10 cellular contexts compared by ENCODE assay signal in the genomic region with DNA sequence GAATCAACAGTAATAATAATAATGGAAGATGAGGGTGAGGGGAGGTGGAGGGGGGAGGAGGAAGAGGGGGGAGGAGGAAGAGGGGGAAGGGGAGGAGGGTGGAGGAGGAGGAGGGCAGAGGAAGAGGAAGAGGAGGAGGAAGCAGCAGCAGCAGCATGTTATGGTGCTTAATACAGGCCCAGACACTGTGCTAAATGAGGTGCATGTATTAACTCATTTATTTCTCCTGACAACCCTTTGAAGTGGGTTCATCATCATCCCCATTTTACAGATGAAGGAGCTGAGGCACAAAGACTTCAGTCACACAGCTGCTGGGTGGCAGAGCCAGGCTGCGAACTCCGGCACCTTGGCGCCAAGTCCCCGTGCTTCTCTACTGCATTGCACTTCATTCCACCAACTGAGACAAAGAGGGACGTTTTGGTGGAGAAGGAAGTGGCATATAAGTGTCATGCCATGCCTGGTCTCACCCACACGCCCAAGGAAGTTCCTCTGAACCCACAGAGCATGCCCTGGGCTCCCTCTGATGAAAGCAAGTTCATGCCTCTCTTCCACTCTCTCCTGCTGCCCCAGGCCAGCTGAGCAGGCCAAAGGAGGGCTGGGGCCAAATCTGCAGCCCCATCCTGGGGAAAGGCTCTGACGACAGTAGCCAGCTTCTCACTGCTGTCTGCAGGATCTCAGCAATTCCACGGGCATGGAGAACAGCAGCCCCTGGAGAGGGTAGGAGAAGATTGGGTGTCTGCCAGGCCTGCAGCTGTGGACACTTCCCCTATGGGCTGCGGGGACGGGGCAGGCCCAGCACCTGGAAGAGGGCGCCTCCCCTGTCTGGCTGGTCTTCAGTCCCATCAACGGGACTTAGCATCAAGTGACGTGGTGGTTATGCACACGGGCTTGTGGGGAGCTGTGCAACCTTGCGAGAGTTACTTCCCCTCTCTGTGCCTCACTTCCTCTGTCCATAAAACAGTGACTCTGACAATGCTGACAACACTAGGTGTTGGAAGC. TPM values are rescaled to one million over a fixed set of nuclear protein-coding genes. Genes with fewer than 3 reads are reported as not detected.
A peak's percentile ranks its signal among the peaks of the same experiment; 100 is the strongest.
DNase-seq lines count a peak whose midpoint lies in the region; ATAC-seq and TF ChIP-seq lines count a peak whose summit lies in the region.
"Had no signal": no experiment of that assay in that cellular context is flagged by ENCODE, and none has a peak within 500 bp of the region (broad histone marks: within the 10 kb centered on the region; RNA-seq: fewer than 3 reads in every experiment).

No MANE protein-coding gene starts in this region.

- TF ChIP-seq POLR2A in GM18505 (IDR thresholded peaks at IDR 0.05; ENCODE audit: borderline replicate concordance, extremely low read depth, insufficient read depth, insufficient read length) = no peak

- peaks cover 58% of the 10 kb centered on the region for H3K4me1 ChIP-seq in OCI-LY1 (ENCODE audit: insufficient read depth, low read length, severe bottlenecking)
- H3K4me1 ChIP-seq in naive thymus-derived CD4-positive, alpha-beta T cell (ENCODE audit: control insufficient read depth in 2 of 2, insufficient read depth in 2 of 2, low read length in 2 of 2) = peaks cover 25 to 38% of the 10 kb centered on the region in 2 donors

- peak overlapping the region; percentile 64 for H3K4me2 ChIP-seq in OCI-LY1 (ENCODE audit: low read length)

- H3K27me3 ChIP-seq in OCI-LY1 (ENCODE audit: insufficient read depth, low read length) = no peaks in the 10 kb centered on the region
- no peaks in the 10 kb centered on the region for H3K27me3 ChIP-seq in naive thymus-derived CD4-positive, alpha-beta T cell (ENCODE audit: control insufficient read depth in 2 of 2, insufficient read depth in 2 of 2, low read length in 2 of 2)
- H3K27me3 ChIP-seq: suprapubic skin had no signal

- H3K9me2 ChIP-seq in OCI-LY1 (ENCODE audit: low read depth, low read length) = no peaks in the 10 kb centered on the region

- peak; percentile 82 for ATAC-seq in naive thymus-derived CD4-positive, alpha-beta T cell
- ATAC-seq in GM18505 (IDR thresholded peaks at IDR 0.05; ENCODE audit: unreplicated experiment) = no peak
- ATAC-seq in GM19035 (IDR thresholded peaks at IDR 0.05; ENCODE audit: unreplicated experiment) = no peak

- POLR2A ChIA-PET in naive thymus-derived CD4-positive, alpha-beta T cell (lab: Charles Lee) = interaction anchor here (1.0 to 1.5 kb wide), 4 partner anchors 20 to 83 kb away, joined by 3 to 5 read pairs (median 4); no protein-coding TSS in a partner anchor

- intact Hi-C loops in naive thymus-derived CD4-positive, alpha-beta T cell (cut with micrococcal nuclease) = loop anchor here (2.0 kb wide), 2 partner anchors 22 to 32 kb away; a partner anchor contains a TSS

- H3K27me3 Mint-ChIP-seq in naive thymus-derived CD4-positive, alpha-beta T cell = no peaks in the 10 kb centered on the region

- peaks cover 35 to 66% (median 53%) of the 10 kb centered on the region in 7 donors for H3K4me1 Mint-ChIP-seq in naive thymus-derived CD4-positive, alpha-beta T cell

- H3F3A ChIP-seq in OCI-LY1 (ENCODE audit: insufficient read depth, low read length) = no peaks in the 10 kb centered on the region; the same call in 1 of the 2 replicates

- no peaks in the 10 kb centered on the region for H4K20me1 ChIP-seq in OCI-LY1 (ENCODE audit: insufficient read depth, low read length)

- no peaks in the 10 kb centered on the region for H3K9me3 ChIP-seq in OCI-LY1 (ENCODE audit: low read length)
- no peaks in the 10 kb centered on the region for H3K9me3 ChIP-seq in naive thymus-derived CD4-positive, alpha-beta T cell (ENCODE audit: control insufficient read depth in 2 of 3, low read length in 3 of 3)
- H3K9me3 ChIP-seq: suprapubic skin had no signal

- H3K9me3 Mint-ChIP-seq in naive thymus-derived CD4-positive, alpha-beta T cell = peaks cover 0 to 1% (median 0%) of the 10 kb centered on the region in 11 donors

- H3K27ac Mint-ChIP-seq in naive thymus-derived CD4-positive, alpha-beta T cell = peak overlapping the region; percentile 72 to 94 (median 84)

- DNase-seq in GDM1 (lab: John Stamatoyannopoulos, UW) (peak; percentile 33), activated gamma-delta T cell treated with Interleukin-2 at 50 U/mL for 16 hours (peak; percentile 20), occipital lobe (lab: John Stamatoyannopoulos, UW) (no peak), NCI-H345 treated with DMSO at 0.1 percent for 48 hours (lab: John Stamatoyannopoulos, UW; ENCODE audit: unreplicated experiment) (no peak)
- peak in 7 of 9 donors; percentile 9 to 37 (median 32) for DNase-seq in naive thymus-derived CD4-positive, alpha-beta T cell
- DNase-seq: DND-41 had no signal

- H3K9ac ChIP-seq in OCI-LY1 (ENCODE audit: low read length) = peak overlapping the region; percentile 66

- peak; percentile 17; the same call in 1 of the 2 replicates for TF ChIP-seq CTCF in OCI-LY1 (IDR thresholded peaks at IDR 0.05; ENCODE audit: low read length)

- CTCF ChIA-PET in naive thymus-derived CD4-positive, alpha-beta T cell (lab: Charles Lee) = no interaction called here

- no peak overlapping the region for H2AFZ ChIP-seq in OCI-LY1 (ENCODE audit: low read length)

- peak overlapping the region; percentile 24 for H3K4me3 ChIP-seq in OCI-LY1 (ENCODE audit: low read depth, low read length, poor library complexity, severe bottlenecking)
- H3K4me3 ChIP-seq in naive thymus-derived CD4-positive, alpha-beta T cell (ENCODE audit: low read length) = peak overlapping the region; percentile 45
- H3K4me3 ChIP-seq: suprapubic skin had no signal

- peaks cover 50% of the 10 kb centered on the region for H3K36me3 ChIP-seq in OCI-LY1 (ENCODE audit: insufficient read depth, low read length)
- peaks cover 0 to 11% (median 0%) of the 10 kb centered on the region in 3 experiments for H3K36me3 ChIP-seq in naive thymus-derived CD4-positive, alpha-beta T cell (ENCODE audit: control insufficient read depth in 2 of 3, insufficient read depth in 3 of 3, low read length in 3 of 3)
- H3K36me3 ChIP-seq: suprapubic skin had no signal

- H3K4me3 Mint-ChIP-seq in naive thymus-derived CD4-positive, alpha-beta T cell = peak overlapping the region; percentile 12 to 73 (median 64)

- peaks cover 29% of the 10 kb centered on the region for H3K79me2 ChIP-seq in OCI-LY1 (ENCODE audit: insufficient read depth, low read length)

- peak overlapping the region; percentile 98 for H3K27ac ChIP-seq in OCI-LY1 (ENCODE audit: low read depth, low read length, poor library complexity, severe bottlenecking)
- peak overlapping the region; percentile 54 for H3K27ac ChIP-seq in naive thymus-derived CD4-positive, alpha-beta T cell (ENCODE audit: low read depth, low read length)
- H3K27ac ChIP-seq: suprapubic skin had no signal

- H3K36me3 Mint-ChIP-seq in naive thymus-derived CD4-positive, alpha-beta T cell = peaks cover 3 to 34% (median 7%) of the 10 kb centered on the region in 5 donors

RNA-seq across cellular contexts. Expression of a gene that starts 21.8 kb away (rescaled TPM):
- 10 to 100 TPM; 29.6 to 50.4 (median 48.6) TPM for total RNA-seq in naive thymus-derived CD4-positive, alpha-beta T cell
- polyA plus RNA-seq in naive thymus-derived CD4-positive, alpha-beta T cell = 1 to 10 TPM; 1.9 to 2.0 TPM
- 29.3 TPM for total RNA-seq in occipital lobe

Comparison
In these comparisons a context has a peak if more than half of its experiments do, and no peak if none do; other contexts are left out.
1. DNase-seq: peak in GDM1 (single experiment), activated gamma-delta T cell treated with Interleukin-2 at 50 U/mL for 16 hours (single experiment) and naive thymus-derived CD4-positive, alpha-beta T cell (7 of 9); none in occipital lobe (single experiment) and NCI-H345 treated with DMSO at 0.1 percent for 48 hours (single experiment).